ENCODE assay signal across 8 cellular contexts in the genomic region with DNA sequence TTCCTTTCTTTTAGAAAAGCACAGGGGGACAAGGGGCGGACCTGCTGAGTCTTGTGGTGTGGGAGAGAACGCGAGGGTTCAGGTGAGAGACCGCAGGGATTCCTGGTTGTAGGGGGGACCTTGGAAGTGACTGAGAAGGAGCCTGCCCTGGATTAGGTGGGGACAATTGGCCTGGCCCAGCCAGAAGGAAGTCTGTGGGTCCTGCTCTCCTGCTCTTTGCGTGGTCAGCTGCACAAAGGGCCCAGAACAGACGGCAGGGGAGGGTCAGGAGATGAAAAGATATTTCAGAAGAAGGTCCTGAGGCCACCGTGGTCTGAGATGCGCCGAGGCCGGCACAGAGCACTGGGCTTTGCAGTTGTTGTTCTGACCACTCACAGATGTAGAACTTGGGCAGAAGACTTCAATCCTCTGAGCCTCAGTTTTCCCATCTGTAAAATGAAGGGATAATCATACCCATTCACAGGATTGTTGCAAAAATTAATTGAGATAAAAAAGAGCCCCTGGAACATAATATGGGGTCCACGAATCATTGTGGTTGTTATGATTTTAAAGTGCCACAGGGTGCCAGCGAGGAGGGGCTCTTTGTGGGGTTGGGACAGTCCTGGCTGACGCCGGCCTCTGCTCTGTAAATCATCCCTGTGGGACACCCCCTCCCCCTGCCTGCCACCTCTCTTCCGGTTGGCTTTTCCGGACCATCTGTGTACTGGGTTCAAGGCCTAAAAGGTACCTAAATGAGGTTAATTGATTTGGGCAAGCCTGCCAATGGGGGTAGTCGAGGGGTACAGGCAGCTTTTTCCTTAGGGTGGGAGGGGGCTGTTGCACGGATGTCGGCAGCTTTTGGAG. TPM values are rescaled to one million over a fixed set of nuclear protein-coding genes. Genes with fewer than 3 reads are reported as not detected.
A peak's percentile ranks its signal among the peaks of the same experiment; 100 is the strongest.
DNase-seq lines count a peak whose midpoint lies in the region; FAIRE-seq and TF ChIP-seq lines count a peak whose summit lies in the region.

No MANE protein-coding gene starts in this region.

- no peak for TF ChIP-seq POLR2A in H54 (IDR thresholded peaks at IDR 0.05; ENCODE audit: low read depth, low read length)
- TF ChIP-seq POLR2A in prostate gland (IDR thresholded peaks at IDR 0.05), result no peak

- H3K9me3 ChIP-seq in ES-I3 (ENCODE audit: control insufficient read depth, insufficient read depth, low read length) (no peaks in the 10 kb centered on the region), prostate gland (no peaks in the 10 kb centered on the region)

- no peak for TF ChIP-seq CTCF in epithelial cell of esophagus (IDR thresholded peaks at IDR 0.05; ENCODE audit: insufficient read depth, low read depth, low read length, missing control alignments)
- no peak for TF ChIP-seq CTCF in prostate gland (IDR thresholded peaks at IDR 0.05)

- no peak for FAIRE-seq in H54 (lab: Jason Lieb, UNC)

- WGBS in prostate gland, result 73% methylated on average over 19 of the region's 19 CpGs

- intact Hi-C loops in prostate gland (cut with DNase I), result loop anchor here (5.0 kb wide), 1 partner anchor 51 kb away; no protein-coding TSS in a partner anchor

- H3K27ac ChIP-seq in rectal smooth muscle tissue (ENCODE audit: low read depth, low read length), result no peak overlapping the region
- H3K27ac ChIP-seq in prostate gland, result no peak overlapping the region
- H3K27ac ChIP-seq in substantia nigra (ENCODE audit: low read depth, low read length, poor library complexity, severe bottlenecking), result no peak overlapping the region

- H3K27me3 ChIP-seq in rectal smooth muscle tissue (ENCODE audit: control insufficient read depth, insufficient read depth, low read length) (no peaks in the 10 kb centered on the region), prostate gland (replicated peaks; ENCODE audit: insufficient read depth) (no peaks in the 10 kb centered on the region)

- H3K4me1 ChIP-seq in ES-I3 (ENCODE audit: insufficient read depth, low read length), result peaks cover 44% of the 10 kb centered on the region
- peaks cover 25% of the 10 kb centered on the region for H3K4me1 ChIP-seq in rectal smooth muscle tissue (ENCODE audit: control insufficient read depth, insufficient read depth, low read length)
- peaks cover 1% of the 10 kb centered on the region for H3K4me1 ChIP-seq in prostate gland (replicated peaks)

- H3K36me3 ChIP-seq in ES-I3 (ENCODE audit: insufficient read depth, low read length) (no peaks in the 10 kb centered on the region), rectal smooth muscle tissue (ENCODE audit: control insufficient read depth, insufficient read depth, low read length) (no peaks in the 10 kb centered on the region), prostate gland (no peaks in the 10 kb centered on the region)

- peak overlapping the region; percentile 56; the same call in 1 of the 2 replicates for H3K9ac ChIP-seq in ES-I3 (ENCODE audit: low read depth, low read length)
- H3K9ac ChIP-seq in rectal smooth muscle tissue (ENCODE audit: low read length), result no peak overlapping the region

- peak; percentile 12 for DNase-seq in RPMI7951 (ENCODE audit: low read depth)
- no peak for DNase-seq in epithelial cell of esophagus (ENCODE audit: low read depth)
- no peak for DNase-seq in H54 (ENCODE audit: insufficient read length, low spot score)
- DNase-seq in prostate gland (ENCODE audit: low spot score), result no peak
- DNase-seq in D341Med (ENCODE audit: low spot score), result no peak
- no peak for DNase-seq in substantia nigra (lab: John Stamatoyannopoulos, UW)

- peak overlapping the region; percentile 73 for H3K4me3 ChIP-seq in epithelial cell of esophagus (ENCODE audit: low read length)
- peak overlapping the region; percentile 82 for H3K4me3 ChIP-seq in rectal smooth muscle tissue (ENCODE audit: low read length)
- peak overlapping the region in 1 of 2 donors; percentile 68 for H3K4me3 ChIP-seq in prostate gland

RNA-seq across cellular contexts. Expression of a gene that starts 1.8 kb away (rescaled TPM):
- total RNA-seq in RPMI7951 (2014; rRNA removed; shearing (Covaris generic)), result 22.6 and 25.0 TPM in 2 replicates
- 10 to 100 TPM; 18.2 to 57.1 TPM for total RNA-seq in prostate gland
